Comparison of ENCODE assay signal across 8 cellular contexts in the genomic region with DNA sequence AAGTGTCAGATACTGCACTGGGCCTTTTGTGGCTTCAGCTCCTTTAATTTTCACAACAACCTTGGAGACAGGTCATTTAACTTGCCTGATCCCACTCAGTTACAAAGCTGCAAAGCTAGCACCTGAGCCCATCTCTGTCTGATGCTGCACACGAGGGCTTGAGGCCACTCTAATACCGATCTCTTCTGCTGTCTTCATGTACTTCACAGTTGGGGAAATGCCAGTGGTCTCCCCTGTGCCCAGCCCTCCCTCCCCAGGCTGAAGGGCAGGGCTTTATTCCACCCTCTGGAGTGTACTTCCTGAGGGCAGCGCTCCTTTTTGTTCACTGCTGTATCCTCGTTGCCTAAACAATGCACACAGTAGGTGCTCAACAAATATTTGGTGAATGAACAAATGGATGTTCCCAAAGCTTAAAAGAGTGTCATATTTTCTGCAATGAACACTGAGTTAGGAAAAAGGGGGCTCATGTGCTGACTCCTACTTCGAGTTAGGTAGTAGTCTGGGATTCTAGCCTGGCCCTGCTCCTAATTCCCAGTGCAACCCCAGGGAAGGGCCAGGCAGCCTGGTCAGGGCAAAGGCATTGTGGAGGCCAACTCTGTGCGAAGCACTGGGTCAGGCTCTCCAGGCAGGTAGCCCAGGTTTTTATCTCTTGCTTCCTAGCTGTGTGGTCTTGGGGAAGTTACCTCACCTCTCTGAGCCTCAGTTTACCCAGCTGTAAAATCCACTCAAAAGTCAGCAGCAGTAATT. TPM values are rescaled to one million over a fixed set of nuclear protein-coding genes. Genes with fewer than 3 reads are reported as not detected.
A peak's percentile ranks its signal among the peaks of the same experiment; 100 is the strongest.
DNase-seq lines count a peak whose midpoint lies in the region; ATAC-seq and TF ChIP-seq lines count a peak whose summit lies in the region.

No MANE protein-coding gene starts in this region.

- POLR2A ChIA-PET in PC-9 (lab: Charles Lee; ENCODE audit: unreplicated experiment): no interaction called here

- intact Hi-C loops in PC-9 (cut with micrococcal nuclease; ENCODE audit: unreplicated experiment) (loop anchor here (1.0 kb wide), 1 partner anchor 84 kb away; a partner anchor contains a TSS), esophagus muscularis mucosa (cut with DNase I) (no loop called here)

- no peaks in the 10 kb centered on the region for H3K79me2 ChIP-seq in PC-9 (ENCODE audit: low read depth)
- no peaks in the 10 kb centered on the region for H3K79me2 ChIP-seq in parathyroid adenoma

- H3K27ac ChIP-seq in CD4-positive, CD25-positive, alpha-beta regulatory T cell (ENCODE audit: insufficient read depth, low read length, poor library complexity, severe bottlenecking): peak overlapping the region; percentile 81
- H3K27ac ChIP-seq in PC-9 (no peak overlapping the region), esophagus muscularis mucosa (replicated peaks in 1 of 4) (peak overlapping the region; percentile 83 to 88 (median 86)), parathyroid adenoma (peak overlapping the region; percentile 89)

- H3K27ac Mint-ChIP-seq in CD4-positive, CD25-positive, alpha-beta regulatory T cell: peak overlapping the region; percentile 92 to 93 (median 93)

- WGBS in esophagus muscularis mucosa: 79% methylated on average over 6 of the region's 6 CpGs

- peaks cover 0 to 50% (median 24%) of the 10 kb centered on the region in 4 donors for H3K4me1 Mint-ChIP-seq in CD4-positive, CD25-positive, alpha-beta regulatory T cell

- CTCF ChIA-PET in PC-9 (lab: Charles Lee): interaction anchor here (0.6 kb wide), 1 partner anchor 74 kb away, joined by 5 read pairs; no protein-coding TSS in a partner anchor

- DNase-seq in CD4-positive, CD25-positive, alpha-beta regulatory T cell: no peak
- no peak for DNase-seq in PC-9
- DNase-seq in esophagus muscularis mucosa (ENCODE audit: extremely low spot score): no peak
- DNase-seq in AG20443 (ENCODE audit: low spot score): no peak
- DNase-seq in HT-29 (ENCODE audit: low spot score): no peak
- DNase-seq in RPMI8226: no peak

- H3K9me2 ChIP-seq in PC-9 (ENCODE audit: insufficient read depth): no peaks in the 10 kb centered on the region

- peaks cover 22% of the 10 kb centered on the region for H3K4me1 ChIP-seq in CD4-positive, CD25-positive, alpha-beta regulatory T cell (ENCODE audit: control insufficient read depth, insufficient read depth, low read length, poor library complexity, severe bottlenecking)
- H3K4me1 ChIP-seq in PC-9 (replicated peaks; ENCODE audit: insufficient read depth) (peaks cover 9% of the 10 kb centered on the region; the same call in 1 of the 2 replicates), esophagus muscularis mucosa (peaks cover 10 to 29% (median 23%) of the 10 kb centered on the region in 4 donors), parathyroid adenoma (peaks cover 9% of the 10 kb centered on the region)

- no peak for TF ChIP-seq POLR2A in esophagus muscularis mucosa (IDR thresholded peaks at IDR 0.05; ENCODE audit: low read depth)

- peaks cover 21% of the 10 kb centered on the region for H3K36me3 Mint-ChIP-seq in CD4-positive, CD25-positive, alpha-beta regulatory T cell

- H2AFZ ChIP-seq in PC-9: peak overlapping the region; percentile 92; the same call in 1 of the 2 replicates
- peak overlapping the region; percentile 85 for H2AFZ ChIP-seq in parathyroid adenoma

- no peaks in the 10 kb centered on the region for H3K9me3 Mint-ChIP-seq in CD4-positive, CD25-positive, alpha-beta regulatory T cell

- no peak for ATAC-seq in CD4-positive, CD25-positive, alpha-beta regulatory T cell (ENCODE audit: low read depth in 2 of 2)
- ATAC-seq in HG03108 (IDR thresholded peaks at IDR 0.05; ENCODE audit: unreplicated experiment): no peak

- H3K36me3 ChIP-seq in CD4-positive, CD25-positive, alpha-beta regulatory T cell (ENCODE audit: control insufficient read depth, insufficient read depth, low read length): no peaks in the 10 kb centered on the region
- H3K36me3 ChIP-seq in PC-9 (ENCODE audit: low read depth) (no peaks in the 10 kb centered on the region), esophagus muscularis mucosa (peaks cover 0 to 18% (median 3%) of the 10 kb centered on the region in 4 donors), parathyroid adenoma (ENCODE audit: control insufficient read depth, insufficient read depth, low read length) (no peaks in the 10 kb centered on the region)

- peak overlapping the region; percentile 21 for H3K9ac ChIP-seq in parathyroid adenoma

- no peaks in the 10 kb centered on the region for H4K20me1 ChIP-seq in PC-9 (ENCODE audit: insufficient read depth)

- TSS peak; percentile 66 for BruUV-seq in PC-9 (replicated peaks; lab: Mats Ljungman, UMichigan)

- H3K9me3 ChIP-seq in CD4-positive, CD25-positive, alpha-beta regulatory T cell (ENCODE audit: control insufficient read depth in 2 of 2, low read length in 2 of 2): no peaks in the 10 kb centered on the region
- H3K9me3 ChIP-seq in PC-9 (ENCODE audit: insufficient read depth, low read depth) (no peaks in the 10 kb centered on the region), esophagus muscularis mucosa (no peaks in the 10 kb centered on the region), parathyroid adenoma (ENCODE audit: control insufficient read depth, low read length) (no peaks in the 10 kb centered on the region)

- H3K4me2 ChIP-seq in PC-9: peak overlapping the region; percentile 84
- H3K4me2 ChIP-seq in parathyroid adenoma (ENCODE audit: low read length): peak overlapping the region; percentile 83

- H3F3A ChIP-seq in PC-9 (ENCODE audit: insufficient read depth, low read depth): 0 out of 2 replicates have a peak, but pooled peaks cover 4% of the 10 kb centered on the region

- H3K4me3 Mint-ChIP-seq in CD4-positive, CD25-positive, alpha-beta regulatory T cell: peak overlapping the region; percentile 78 to 87 (median 85)

- TF ChIP-seq CTCF in PC-9 (conservative IDR thresholded peaks at IDR 0.05): no peak
- no peak for TF ChIP-seq CTCF in esophagus muscularis mucosa (IDR thresholded peaks at IDR 0.05)
- no peak for TF ChIP-seq CTCF in parathyroid adenoma (IDR thresholded peaks at IDR 0.05)

- no peak for TF ChIP-seq EP300 in esophagus muscularis mucosa (IDR thresholded peaks at IDR 0.05)

- H3K27me3 ChIP-seq in CD4-positive, CD25-positive, alpha-beta regulatory T cell (ENCODE audit: control insufficient read depth, insufficient read depth, low read length): no peaks in the 10 kb centered on the region
- H3K27me3 ChIP-seq in PC-9 (ENCODE audit: insufficient read depth, low read depth) (no peaks in the 10 kb centered on the region), esophagus muscularis mucosa (no peaks in the 10 kb centered on the region), parathyroid adenoma (ENCODE audit: control insufficient read depth, insufficient read depth, low read length) (no peaks in the 10 kb centered on the region)

- peaks cover 6% of the 10 kb centered on the region for H3K27me3 Mint-ChIP-seq in CD4-positive, CD25-positive, alpha-beta regulatory T cell

- H3K4me3 ChIP-seq in CD4-positive, CD25-positive, alpha-beta regulatory T cell (ENCODE audit: low read depth, low read length): peak overlapping the region; percentile 41
- H3K4me3 ChIP-seq in PC-9 (peak overlapping the region; percentile 74), esophagus muscularis mucosa (peak overlapping the region; percentile 63 to 89 (median 83)), parathyroid adenoma (ENCODE audit: low read depth, low read length) (peak overlapping the region; percentile 76)

RNA-seq across cellular contexts. Expression of a gene that starts 1.1 kb away (rescaled TPM):
- 18.7 TPM for total RNA-seq in CD4-positive, CD25-positive, alpha-beta regulatory T cell
- 10 to 100 TPM; 10.9 to 16.3 (median 13.6) TPM for polyA plus RNA-seq in CD4-positive, CD25-positive, alpha-beta regulatory T cell
- 22.6 and 22.7 TPM in 2 replicates for total RNA-seq in PC-9 (2021)
- total RNA-seq in esophagus muscularis mucosa: 10 to 100 TPM; 20.8 to 34.4 (median 25.8) TPM
- total RNA-seq in HT-29 (2014; rRNA removed; shearing (Covaris generic)): 23.8 and 26.8 TPM in 2 replicates

RNA-seq across cellular contexts. Expression of a gene that starts 16.4 kb away (rescaled TPM):
- not detected for total RNA-seq in CD4-positive, CD25-positive, alpha-beta regulatory T cell
- polyA plus RNA-seq in CD4-positive, CD25-positive, alpha-beta regulatory T cell: not detected
- not detected in 2 replicates for total RNA-seq in PC-9 (2021)
- not detected for total RNA-seq in esophagus muscularis mucosa
- not detected in 2 replicates for total RNA-seq in HT-29 (2014; rRNA removed; shearing (Covaris generic))
